Comparison of ENCODE assay signal across 25 cellular contexts in the genomic region with DNA sequence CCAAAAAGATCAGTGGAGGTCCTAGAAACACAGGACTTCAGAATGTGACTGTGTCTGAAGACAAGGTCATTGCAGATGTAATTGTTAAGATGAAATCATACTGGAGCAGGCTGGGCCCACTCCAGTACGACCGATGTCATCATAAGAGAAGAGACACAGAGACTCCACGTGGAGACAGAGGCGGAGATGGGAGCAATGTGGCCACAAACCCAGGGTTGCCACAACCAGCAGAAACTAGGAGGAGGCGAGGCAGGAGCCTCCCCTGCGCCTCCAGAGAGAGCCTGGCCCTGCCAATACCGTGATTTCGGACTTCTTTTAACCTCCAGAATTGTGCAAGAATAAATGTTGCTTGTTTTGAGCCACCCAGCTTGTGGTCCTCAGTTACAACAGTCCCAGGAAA. TPM values are rescaled to one million over a fixed set of nuclear protein-coding genes. Genes with fewer than 3 reads are reported as not detected.
"Had no signal": no experiment of that assay in that cellular context is flagged by ENCODE, and none has a peak within 500 bp of the region (broad histone marks: within the 10 kb centered on the region; RNA-seq: fewer than 3 reads in every experiment).

No MANE protein-coding gene starts in this region.

- H3K9me3 ChIP-seq: body of pancreas, gastroesophageal sphincter, heart left ventricle, left ventricle myocardium inferior, psoas muscle, transverse colon had no signal

- H3K27me3 ChIP-seq: body of pancreas, transverse colon had no signal

- DNase-seq: activated B cell treated with CpG ODN at 0.5 μM for 24 hours; activated CD4-positive, alpha-beta memory T cell treated with anti-CD3 and anti-CD28 coated beads, Interleukin-2, amount 10 ng/mL, durations not matched to agents 7 days and 5 days; activated CD4-positive, alpha-beta T cell treated with anti-CD3 and anti-CD28 coated beads for 4 hours; activated CD8-positive, alpha-beta memory T cell treated with anti-CD3 and anti-CD28 coated beads, Interleukin-2, amount 10 ng/mL, durations not matched to agents 7 days and 5 days; activated naive CD4-positive, alpha-beta T cell; activated naive CD8-positive, alpha-beta T cell treated with anti-CD3 and anti-CD28 coated beads, Interleukin-2, amount 10 ng/mL, durations not matched to agents 7 days and 5 days; activated T-cell treated with anti-CD3 and anti-CD28 coated beads, Interleukin-2, amount 50 U/mL, for 1 hour; amygdala; body of pancreas; central memory CD4-positive, alpha-beta T cell; dorsolateral prefrontal cortex; kidney glomerular epithelial cell; left ventricle myocardium inferior; mammary epithelial cell; midbrain; right cardiac atrium; stimulated activated naive CD8-positive, alpha-beta T cell treated with anti-CD3 and anti-CD28 coated beads, Interleukin-15, Interleukin-2, amounts not matched to agents 100 U/mL and 50 U/mL, for 24 hours; substantia nigra; transverse colon had no signal

- H3K36me3 ChIP-seq: gastroesophageal sphincter, heart left ventricle, left ventricle myocardium inferior, transverse colon had no signal

- H3K4me3 ChIP-seq: body of pancreas, dorsolateral prefrontal cortex, gastroesophageal sphincter, heart left ventricle, left ventricle myocardium inferior, psoas muscle, skin epidermis, transverse colon had no signal

- H3K27ac ChIP-seq: body of pancreas, dorsolateral prefrontal cortex, gastroesophageal sphincter, heart left ventricle, left ventricle myocardium inferior, psoas muscle, transverse colon had no signal

- H3K4me1 ChIP-seq: body of pancreas, gastroesophageal sphincter, heart left ventricle, left ventricle myocardium inferior, psoas muscle, transverse colon had no signal

- ATAC-seq: activated CD8-positive, alpha-beta memory T cell treated with anti-CD3 and anti-CD28 coated beads, Interleukin-2, amount 10 ng/mL, durations not matched to agents 7 days and 5 days; activated T-helper 17 cell treated with anti-CD3 and anti-CD28 coated beads, Interleukin-2, amount 50 U/mL, for 72 hours; body of pancreas; gastroesophageal sphincter; heart left ventricle; right cardiac atrium; stimulated activated naive CD8-positive, alpha-beta T cell treated with anti-CD3 and anti-CD28 coated beads, Interleukin-15, Interleukin-2, amounts not matched to agents 100 U/mL and 50 U/mL, for 24 hours had no signal

RNA-seq across cellular contexts. Expression of a gene that starts 25.7 kb away (rescaled TPM):
- total RNA-seq: activated B cell treated with CpG ODN at 0.5 μM for 24 hours; activated CD4-positive, alpha-beta memory T cell treated with anti-CD3 and anti-CD28 coated beads, Interleukin-2, amount 10 ng/mL, durations not matched to agents 7 days and 5 days; activated CD8-positive, alpha-beta memory T cell treated with anti-CD3 and anti-CD28 coated beads, Interleukin-2, amount 10 ng/mL, durations not matched to agents 7 days and 5 days; activated naive CD8-positive, alpha-beta T cell treated with anti-CD3 and anti-CD28 coated beads, Interleukin-2, amount 10 ng/mL, durations not matched to agents 7 days and 5 days; activated T-helper 17 cell treated with anti-CD3 and anti-CD28 coated beads, Interleukin-2, amount 50 U/mL, for 72 hours; osteocyte had no signal
